Comparison of ENCODE assay signal across 20 cellular contexts in the genomic region with DNA sequence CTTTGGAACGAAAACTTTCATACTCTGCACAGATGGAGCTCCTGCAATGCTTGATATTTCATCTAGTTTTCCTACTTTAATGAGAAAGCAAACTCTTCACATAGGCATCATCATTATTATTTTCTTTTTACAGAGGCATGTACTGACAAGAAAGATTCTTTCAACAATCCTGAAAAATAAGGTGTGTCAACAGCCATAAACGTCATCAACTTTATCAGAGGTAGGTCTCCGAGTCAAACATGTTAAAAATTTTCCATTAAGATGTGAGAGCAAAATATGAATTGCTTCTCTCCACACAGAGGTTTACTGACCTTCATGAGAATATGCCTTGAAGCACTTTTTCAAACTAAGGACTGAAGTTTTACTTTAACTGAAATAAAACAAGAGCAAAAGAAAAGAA. TPM values are rescaled to one million over a fixed set of nuclear protein-coding genes. Genes with fewer than 3 reads are reported as not detected.
DNase-seq lines count a peak whose midpoint lies in the region; ATAC-seq, FAIRE-seq and TF ChIP-seq lines count a peak whose summit lies in the region.
"Had no signal": no experiment of that assay in that cellular context is flagged by ENCODE, and none has a peak within 500 bp of the region (broad histone marks: within the 10 kb centered on the region; RNA-seq: fewer than 3 reads in every experiment).

No MANE protein-coding gene starts in this region.

- H3K36me3 ChIP-seq in RWPE2 (ENCODE audit: low read depth) (no peaks in the 10 kb centered on the region), keratinocyte (ENCODE audit: control insufficient read depth in 2 of 2, extremely low read depth in 1 of 2, insufficient read depth in 2 of 2, low read length in 2 of 2) (no peaks in the 10 kb centered on the region)
- H3K36me3 ChIP-seq: BE2C, HAP-1 had no signal

- peak; percentile 29 for FAIRE-seq in keratinocyte (lab: Jason Lieb, UNC)
- FAIRE-seq: GM12891, GM19239 had no signal

- H3K79me2 ChIP-seq in keratinocyte (ENCODE audit: control insufficient read depth, insufficient read depth, low read length) = no peaks in the 10 kb centered on the region

- H3K4me3 ChIP-seq in RWPE2 (ENCODE audit: severe bottlenecking) (no peak overlapping the region), epithelial cell of esophagus (ENCODE audit: low read length) (no peak overlapping the region), keratinocyte (ENCODE audit: control insufficient read depth in 2 of 3, extremely low read depth in 1 of 3, insufficient read depth in 2 of 3, low read depth in 1 of 3, low read length in 3 of 3) (peak overlapping the region in 2 of 3 experiments; percentile 37 to 53)
- H3K4me3 ChIP-seq: GM23248, HAP-1 had no signal

- H3K9ac ChIP-seq in keratinocyte (ENCODE audit: control insufficient read depth, extremely low read depth, insufficient read depth, low read length) = peak overlapping the region; percentile 60
- H3K9ac ChIP-seq: GM23248 had no signal

- in situ Hi-C loops in ACHN (cut with HindIII; ENCODE audit: low pct_ligation_motif_present, low pct_unique_long_range_greater_than_20kb, low sequenced_read_pairs) = no loop called here

- TF ChIP-seq CTCF in RWPE2 (IDR thresholded peaks at IDR 0.05; ENCODE audit: poor library complexity, severe bottlenecking) (no peak), epithelial cell of esophagus (IDR thresholded peaks at IDR 0.05; ENCODE audit: insufficient read depth, low read depth, low read length, missing control alignments) (no peak), keratinocyte (optimal IDR thresholded peaks at IDR 0.05 in 1 of 3, IDR thresholded peaks at IDR 0.05 in 1 of 3, conservative IDR thresholded peaks at IDR 0.05 in 1 of 3; ENCODE audit: extremely low read depth in 1 of 3, insufficient read depth in 2 of 3, low read length in 3 of 3) (no peak)

- peak overlapping the region; percentile 87 for H3K4me2 ChIP-seq in keratinocyte (ENCODE audit: control insufficient read depth, extremely low read depth, insufficient read depth, low read depth, low read length)

- H3K27me3 ChIP-seq in RWPE2 (ENCODE audit: insufficient read depth, poor library complexity, severe bottlenecking) (no peaks in the 10 kb centered on the region), keratinocyte (ENCODE audit: control insufficient read depth, extremely low read depth, insufficient read depth, low read length) (no peaks in the 10 kb centered on the region)
- H3K27me3 ChIP-seq: BE2C had no signal

- peak overlapping the region; percentile 70 for H2AFZ ChIP-seq in keratinocyte (ENCODE audit: control insufficient read depth, low read length)
- H2AFZ ChIP-seq: GM23248 had no signal

- no peaks in the 10 kb centered on the region for H3K9me3 ChIP-seq in RWPE2 (ENCODE audit: severe bottlenecking)
- no peaks in the 10 kb centered on the region for H3K9me3 ChIP-seq in keratinocyte (ENCODE audit: control insufficient read depth, low read depth, low read length)
- H3K9me3 ChIP-seq: BE2C, HAP-1 had no signal

- H4K20me1 ChIP-seq in keratinocyte (ENCODE audit: control insufficient read depth, extremely low read depth, insufficient read depth, low read length) = no peaks in the 10 kb centered on the region

- dilution Hi-C loops in keratinocyte (cut with MboI; ENCODE audit: extremely low pct_ligation_motif_present, low sequenced_read_pairs) = no loop called here

- H3K9me1 ChIP-seq in keratinocyte (ENCODE audit: control insufficient read depth, extremely low read depth, insufficient read depth, low read length) = no peaks in the 10 kb centered on the region

- DNase-seq in HPDE6-E6E7 (ENCODE audit: extremely low spot score) (peak; percentile 38), RWPE2 (ENCODE audit: low spot score) (no peak), epithelial cell of esophagus (ENCODE audit: low read depth) (peak; percentile 78), keratinocyte (ENCODE audit: low read depth, low spot score) (peak; percentile 25), NCI-H2171 treated with DMSO at 0.1 percent for 48 hours (lab: John Stamatoyannopoulos, UW) (no peak), ACHN (no peak)
- DNase-seq: BE2C; C1 segment of cervical spinal cord; CD4-positive, CD25-positive, alpha-beta regulatory T cell; CD8-positive, alpha-beta memory T cell; COR-L47; DMS 273 treated with DMSO at 0.1 percent for 48 hours; DMS53; DND-41; EL; GM23248 had no signal

- H3K27ac ChIP-seq in RWPE2 (ENCODE audit: poor library complexity, severe bottlenecking) = peak overlapping the region; percentile 37
- peak overlapping the region; percentile 79 for H3K27ac ChIP-seq in keratinocyte (ENCODE audit: control insufficient read depth, insufficient read depth, low read length)
- H3K27ac ChIP-seq: GM23248 had no signal

- H3K4me1 ChIP-seq in RWPE2 (ENCODE audit: insufficient read depth, poor library complexity, severe bottlenecking) = peaks cover 12% of the 10 kb centered on the region
- H3K4me1 ChIP-seq in keratinocyte (ENCODE audit: control insufficient read depth, extremely low read depth, insufficient read depth, low read length) = peaks cover 15% of the 10 kb centered on the region
- H3K4me1 ChIP-seq: HAP-1 had no signal

- ATAC-seq in RWPE2 (ENCODE audit: low read depth) (peak; percentile 70), GM21360 (IDR thresholded peaks at IDR 0.05; ENCODE audit: unreplicated experiment) (no peak)

RNA-seq across cellular contexts. Expression of a gene that starts 26.1 kb away (rescaled TPM):
- polyA plus RNA-seq in keratinocyte = 23.8 to 27.8 TPM (median 24.6 TPM) in 3 replicates
- polyA plus RNA-seq in keratinocyte (2011; ENCODE audit: low read depth) = 10.2 TPM
- polyA plus RNA-seq in keratinocyte (2011; cell fraction: cytosol; rRNA removed) = 13.2 and 13.5 TPM in 2 replicates
- 65.7 and 66.0 TPM in 2 replicates for polyA plus RNA-seq in keratinocyte (2011; cell fraction: nucleus; rRNA removed)
- polyA plus RNA-seq in keratinocyte (2012; ENCODE audit: low replicate concordance) = 12.7 and 27.8 TPM in 2 replicates
- polyA minus RNA-seq in keratinocyte = 25.1 to 29.4 TPM (median 25.7 TPM) in 3 replicates
- polyA minus RNA-seq in keratinocyte (2011; cell fraction: cytosol; rRNA and poly(A)+ RNA removed) = 12.5 TPM
- 28.8 and 46.5 TPM in 2 replicates for polyA minus RNA-seq in keratinocyte (2011; cell fraction: nucleus; rRNA and poly(A)+ RNA removed)

RNA-seq across cellular contexts. Expression of a gene that starts 53.2 kb away (rescaled TPM):
- 25.3 to 34.5 TPM (median 25.7 TPM) in 3 replicates for polyA plus RNA-seq in keratinocyte
- polyA plus RNA-seq in keratinocyte (2011; ENCODE audit: low read depth) = 61.4 TPM
- 28.9 and 34.6 TPM in 2 replicates for polyA plus RNA-seq in keratinocyte (2011; cell fraction: cytosol; rRNA removed)
- 34.2 and 39.3 TPM in 2 replicates for polyA plus RNA-seq in keratinocyte (2011; cell fraction: nucleus; rRNA removed)
- 18.6 and 24.8 TPM in 2 replicates for polyA plus RNA-seq in keratinocyte (2012; ENCODE audit: low replicate concordance)
- 8.4 to 16.4 TPM (median 12.7 TPM) in 3 replicates for polyA minus RNA-seq in keratinocyte
- polyA minus RNA-seq in keratinocyte (2011; cell fraction: cytosol; rRNA and poly(A)+ RNA removed) = 17.3 TPM
- 9.5 and 12.8 TPM in 2 replicates for polyA minus RNA-seq in keratinocyte (2011; cell fraction: nucleus; rRNA and poly(A)+ RNA removed)

Comparison
In these comparisons a context has a peak if more than half of its experiments do, and no peak if none do; other contexts are left out.
1. DNase-seq: peak in HPDE6-E6E7 (single experiment), epithelial cell of esophagus (single experiment) and keratinocyte (single experiment); none in RWPE2 (single experiment), NCI-H2171 treated with DMSO at 0.1 percent for 48 hours (single experiment) and ACHN (single experiment).
2. H3K4me3 ChIP-seq: peak in keratinocyte (2 of 3); none in RWPE2 (single experiment) and epithelial cell of esophagus (single experiment).